In the genomic region with DNA sequence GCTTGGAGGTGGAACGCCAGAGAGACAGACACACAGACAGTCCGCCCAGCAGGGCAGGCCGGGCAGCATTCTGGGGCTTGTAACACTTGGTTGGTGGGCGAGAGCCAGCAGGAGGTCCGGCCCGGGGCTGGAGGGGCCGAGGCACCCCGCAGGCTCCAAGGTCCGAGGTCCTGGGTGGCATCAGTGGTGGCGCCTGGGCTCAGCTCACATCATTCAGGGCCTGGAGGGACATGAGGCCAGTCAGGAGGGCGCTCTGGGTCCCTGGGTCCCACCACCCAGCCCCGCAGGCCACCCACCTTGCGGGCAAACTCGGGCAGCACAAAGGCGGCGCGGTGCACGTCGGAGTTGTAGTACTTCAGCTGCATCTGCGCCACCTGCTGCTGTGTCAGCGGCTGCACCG, we compare ENCODE assay signal across 24 cellular contexts. TPM values are rescaled to one million over a fixed set of nuclear protein-coding genes. Genes with fewer than 3 reads are reported as not detected.
DNase-seq lines count a peak whose midpoint lies in the region; ATAC-seq and TF ChIP-seq lines count a peak whose summit lies in the region.
"Had no signal": no experiment of that assay in that cellular context is flagged by ENCODE, and none has a peak within 500 bp of the region (broad histone marks: within the 10 kb centered on the region; RNA-seq: fewer than 3 reads in every experiment).

No MANE protein-coding gene starts in this region.

- no peaks in the 10 kb centered on the region for H3K9me3 Mint-ChIP-seq in CD4-positive, alpha-beta T cell
- H3K9me3 Mint-ChIP-seq: CD4-positive, alpha-beta memory T cell had no signal

- H3K27me3 ChIP-seq in A673 (replicated peaks; ENCODE audit: insufficient read depth, low read depth, low read length, poor library complexity) = no peaks in the 10 kb centered on the region
- H3K27me3 ChIP-seq in CD4-positive, alpha-beta T cell (ENCODE audit: control insufficient read depth, insufficient read depth, low read length) = no peaks in the 10 kb centered on the region
- no peaks in the 10 kb centered on the region for H3K27me3 ChIP-seq in lower lobe of right lung (ENCODE audit: low read depth)
- H3K27me3 ChIP-seq: BLaER1 had no signal

- TSS peak; percentile 9 for BruUV-seq in A673 (replicated peaks; lab: Mats Ljungman, UMichigan)
- TSS peak; percentile 22 for BruUV-seq in OCI-LY7 (replicated peaks; lab: Mats Ljungman, UMichigan)

- H3K4me1 ChIP-seq in A673 (ENCODE audit: insufficient read depth, low read length, poor library complexity, severe bottlenecking) = peaks cover 4% of the 10 kb centered on the region
- H3K4me1 ChIP-seq in OCI-LY7 (ENCODE audit: insufficient read depth, low read length, poor library complexity, severe bottlenecking) = peaks cover 49% of the 10 kb centered on the region
- peaks cover 11% of the 10 kb centered on the region for H3K4me1 ChIP-seq in lower lobe of right lung
- H3K4me1 ChIP-seq: Caco-2 had no signal

- no peaks in the 10 kb centered on the region for H3K27me3 Mint-ChIP-seq in CD4-positive, alpha-beta T cell
- no peaks in the 10 kb centered on the region for H3K27me3 Mint-ChIP-seq in T-helper 17 cell
- H3K27me3 Mint-ChIP-seq: CD4-positive, alpha-beta memory T cell had no signal

- no peak for TF ChIP-seq CTCF in A673 (conservative IDR thresholded peaks at IDR 0.05; ENCODE audit: low read depth, low read length)
- no peak for TF ChIP-seq CTCF in CD4-positive, alpha-beta T cell (IDR thresholded peaks at IDR 0.05)
- TF ChIP-seq CTCF in OCI-LY7 (conservative IDR thresholded peaks at IDR 0.05; ENCODE audit: low read length) = no peak
- no peak for TF ChIP-seq CTCF in lower lobe of right lung (IDR thresholded peaks at IDR 0.05)

- H3K79me2 ChIP-seq in OCI-LY7 (ENCODE audit: insufficient read depth, low read depth, low read length) = peaks cover 32% of the 10 kb centered on the region

- DNase-seq in A673 (ENCODE audit: low spot score) (no peak), OCI-LY7 (ENCODE audit: low spot score) (no peak), lower lobe of right lung (peak; percentile 35), cerebellar cortex (ENCODE audit: low spot score) (no peak), T-helper 17 cell (no peak), NCI-H1105 treated with DMSO at 0.1 percent for 48 hours (lab: John Stamatoyannopoulos, UW) (no peak)
- no peak for DNase-seq in CD4-positive, alpha-beta T cell
- DNase-seq: ACHN; Caco-2; CD4-positive, alpha-beta memory T cell; DMS 273 treated with DMSO at 0.1 percent for 48 hours; DMS79 treated with DMSO at 0.1 percent for 48 hours; GM23248; NCI-H1105; NCI-H1694; NCI-H2081; NCI-H524; NCI-H774; Right ventricle myocardium superior had no signal

- H3K4me3 Mint-ChIP-seq in CD4-positive, alpha-beta T cell = peak overlapping the region; percentile 38
- H3K4me3 Mint-ChIP-seq in T-helper 17 cell = no peak overlapping the region
- H3K4me3 Mint-ChIP-seq: CD4-positive, alpha-beta memory T cell had no signal

- H3K36me3 ChIP-seq in A673 (ENCODE audit: insufficient read depth, low read length, poor library complexity, severe bottlenecking) (peaks cover 24% of the 10 kb centered on the region), OCI-LY7 (ENCODE audit: insufficient read depth, low read length) (peaks cover 57% of the 10 kb centered on the region), lower lobe of right lung (peaks cover 27% of the 10 kb centered on the region)

- no peak overlapping the region for H2AFZ ChIP-seq in OCI-LY7 (ENCODE audit: low read length)
- H2AFZ ChIP-seq: GM23248 had no signal

- H3K9me3 ChIP-seq in A673 (ENCODE audit: low read depth, low read length, poor library complexity, severe bottlenecking) (no peaks in the 10 kb centered on the region), OCI-LY7 (ENCODE audit: low read length) (no peaks in the 10 kb centered on the region), lower lobe of right lung (no peaks in the 10 kb centered on the region), T-helper 17 cell (ENCODE audit: control insufficient read depth, low read length, poor library complexity, severe bottlenecking) (no peaks in the 10 kb centered on the region)
- no peaks in the 10 kb centered on the region for H3K9me3 ChIP-seq in CD4-positive, alpha-beta T cell (ENCODE audit: control insufficient read depth, low read length)
- H3K9me3 ChIP-seq: BLaER1, Caco-2, HAP-1 had no signal

- POLR2A ChIA-PET in A673 (lab: Charles Lee; ENCODE audit: low non-redundant PET) (no interaction called here), OCI-LY7 (lab: Charles Lee) (no interaction called here)
- POLR2A ChIA-PET in CD4-positive, alpha-beta T cell (lab: Charles Lee) = no interaction called here

- peaks cover 9% of the 10 kb centered on the region for H3K4me1 Mint-ChIP-seq in CD4-positive, alpha-beta T cell (ENCODE audit: low read depth)
- peaks cover 19% of the 10 kb centered on the region for H3K4me1 Mint-ChIP-seq in T-helper 17 cell

- no peak for ATAC-seq in CD4-positive, alpha-beta T cell (ENCODE audit: poor library complexity)
- ATAC-seq in lower lobe of right lung = no peak
- ATAC-seq in T-helper 17 cell = no peak
- ATAC-seq: GM12878 had no signal

- no peaks in the 10 kb centered on the region for H3K9me2 ChIP-seq in OCI-LY7 (ENCODE audit: insufficient read depth, low read length)

- intact Hi-C loops in A673 (cut with micrococcal nuclease; ENCODE audit: unreplicated experiment) (no loop called here), OCI-LY7 (cut with micrococcal nuclease; ENCODE audit: unreplicated experiment) (no loop called here), lower lobe of right lung (cut with DNase I) (no loop called here)
- intact Hi-C loops in CD4-positive, alpha-beta T cell (cut with DNase I, micrococcal nuclease) = loop anchor here in 1 of 2 experiments (5.0 kb wide), 1 partner anchor 218 kb away; a partner anchor contains a TSS

- H3K27ac ChIP-seq in A673 (ENCODE audit: low read depth, low read length, poor library complexity, severe bottlenecking) (no peak overlapping the region), OCI-LY7 (ENCODE audit: low read depth, low read length, poor library complexity, severe bottlenecking) (peak overlapping the region; percentile 76), lower lobe of right lung (no peak overlapping the region)
- no peak overlapping the region for H3K27ac ChIP-seq in CD4-positive, alpha-beta T cell (ENCODE audit: low read depth, low read length)
- H3K27ac ChIP-seq: BLaER1, GM23248 had no signal

- H3K4me3 ChIP-seq in A673 (ENCODE audit: low read depth, low read length, poor library complexity, severe bottlenecking) (no peak overlapping the region), OCI-LY7 (ENCODE audit: low read depth, low read length, poor library complexity, severe bottlenecking) (no peak overlapping the region), lower lobe of right lung (no peak overlapping the region)
- H3K4me3 ChIP-seq: BLaER1, GM12878, GM23248, HAP-1 had no signal

- CTCF ChIA-PET in A673 (lab: Charles Lee) = interaction anchor here (0.7 kb wide), 1 partner anchor 14 kb away, joined by 10 read pairs; no protein-coding TSS in a partner anchor
- CTCF ChIA-PET in CD4-positive, alpha-beta T cell (lab: Charles Lee) = no interaction called here
- CTCF ChIA-PET in OCI-LY7 (lab: Charles Lee; ENCODE audit: unreplicated experiment) = no interaction called here

- 0 out of 2 replicates have a peak overlapping the region, but pooled peaks have one; percentile 23 for H3K4me2 ChIP-seq in OCI-LY7 (ENCODE audit: low read length)
- H3K4me2 ChIP-seq: BLaER1 had no signal

- 0 out of 2 replicates have a peak, but pooled peaks cover 3% of the 10 kb centered on the region for H4K20me1 ChIP-seq in OCI-LY7 (ENCODE audit: insufficient read depth, low read length)

- no peak overlapping the region for H3K27ac Mint-ChIP-seq in CD4-positive, alpha-beta T cell
- no peak overlapping the region for H3K27ac Mint-ChIP-seq in T-helper 17 cell

- peaks cover 32% of the 10 kb centered on the region for H3K36me3 Mint-ChIP-seq in CD4-positive, alpha-beta T cell (ENCODE audit: low read depth)
- H3K36me3 Mint-ChIP-seq in T-helper 17 cell (ENCODE audit: low read depth) = no peaks in the 10 kb centered on the region

RNA-seq across cellular contexts. Expression of a gene that starts 5.2 kb away (rescaled TPM):
- total RNA-seq in A673 (2021) (176 and 206 TPM in 2 replicates), OCI-LY7 (2022) (185 and 208 TPM in 2 replicates), lower lobe of right lung (38.7 TPM), T-helper 17 cell (10 to 100 TPM; 37.5 to 39.5 TPM)
- total RNA-seq in CD4-positive, alpha-beta T cell = 10 to 100 TPM; 21.2 to 24.8 TPM
- total RNA-seq in OCI-LY7 (2014; rRNA removed; shearing (Covaris generic)) = 52.4 and 65.2 TPM in 2 replicates

RNA-seq across cellular contexts. Expression of a gene that starts 7.6 kb away (rescaled TPM):
- total RNA-seq in A673 (2021) (0.37 and 0.69 TPM in 2 replicates), OCI-LY7 (2022) (0.38 and 0.55 TPM in 2 replicates), lower lobe of right lung (not detected), T-helper 17 cell (under 1 TPM; 0.18 to 0.30 TPM)
- total RNA-seq in CD4-positive, alpha-beta T cell = under 1 TPM; 0.27 to 0.53 TPM
- not detected in 2 replicates for total RNA-seq in OCI-LY7 (2014; rRNA removed; shearing (Covaris generic))
- total RNA-seq: CD4-positive, alpha-beta memory T cell; GM23248; HT1080; Right ventricle myocardium superior; RPMI7951 had no signal

RNA-seq across cellular contexts. Expression of a gene that starts 42.2 kb away (rescaled TPM):
- total RNA-seq in A673 (2021) = 261 and 283 TPM in 2 replicates
- 100 to 1,000 TPM; 141 to 149 TPM for total RNA-seq in CD4-positive, alpha-beta T cell
- 145 and 177 TPM in 2 replicates for total RNA-seq in OCI-LY7 (2014; rRNA removed; shearing (Covaris generic))
- 277 and 278 TPM in 2 replicates for total RNA-seq in OCI-LY7 (2022)
- 117 TPM for total RNA-seq in lower lobe of right lung
- total RNA-seq in T-helper 17 cell = 100 to 1,000 TPM; 121 to 135 TPM

RNA-seq across cellular contexts. Expression of a gene that starts 45.0 kb away (rescaled TPM):
- total RNA-seq in A673 (2021) (112 and 119 TPM in 2 replicates), OCI-LY7 (2022) (91.9 and 95.1 TPM in 2 replicates), lower lobe of right lung (47.7 TPM), T-helper 17 cell (10 to 100 TPM; 73.8 to 82.7 TPM)
- 10 to 100 TPM; 81.6 to 89.0 TPM for total RNA-seq in CD4-positive, alpha-beta T cell
- total RNA-seq in OCI-LY7 (2014; rRNA removed; shearing (Covaris generic)) = 75.1 and 117 TPM in 2 replicates
